10 cellular contexts compared by ENCODE assay signal in genomic region chr1:101451888-101452287, GRCh38.
DNase-seq lines count a peak whose midpoint lies in the region; ATAC-seq and FAIRE-seq lines count a peak whose summit lies in the region.
"Had no signal": no experiment of that assay in that cellular context is flagged by ENCODE, and none has a peak within 500 bp of the region (broad histone marks: within the 10 kb centered on the region; RNA-seq: fewer than 3 reads in every experiment).

No MANE protein-coding gene starts in this region.

- FAIRE-seq in GM18507 (lab: Jason Lieb, UNC) (peak; percentile 63), frontal cortex (lab: Jason Lieb, UNC) (no peak)

- ATAC-seq in GM19467 (IDR thresholded peaks at IDR 0.05; ENCODE audit: unreplicated experiment) (peak; percentile 52), HG03025 (IDR thresholded peaks at IDR 0.05; ENCODE audit: low FRiP score, unreplicated experiment) (peak; percentile 45)
- ATAC-seq: SK-N-SH treated with all-trans-retinoic acid at 6 μM for 48 hours had no signal

- DNase-seq in GM18507 (ENCODE audit: extremely low spot score, insufficient read length, low read depth) (no peak), frontal cortex (ENCODE audit: low spot score in 2 of 2) (no peak), NCI-H526 treated with DMSO at 0.1 percent for 48 hours (lab: John Stamatoyannopoulos, UW) (no peak), OCI-M1 (lab: John Stamatoyannopoulos, UW) (no peak)
- DNase-seq in activated T-cell treated with anti-CD3 and anti-CD28 coated beads, Interleukin-2, amount 50 U/mL, for 48 hours: peak; percentile 22 to 40
- no peak for DNase-seq in NK-92 treated with Interleukin-12 subunit alpha and Interleukin-12 subunit beta, amount 100 ng/mL, for 24 hours (lab: John Stamatoyannopoulos, UW)
- DNase-seq: cerebellar nuclear complex had no signal

Comparison
In these comparisons a context has a peak if more than half of its experiments do, and no peak if none do; other contexts are left out.
1. DNase-seq: peak in activated T-cell treated with anti-CD3 and anti-CD28 coated beads, Interleukin-2, amount 50 U/mL, for 48 hours (2 of 2); none in GM18507 (single experiment), frontal cortex (0 of 2), NCI-H526 treated with DMSO at 0.1 percent for 48 hours (single experiment), OCI-M1 (single experiment) and NK-92 treated with Interleukin-12 subunit alpha and Interleukin-12 subunit beta, amount 100 ng/mL, for 24 hours (single experiment).